In genomic region chr9:134364391-134365114, GRCh38 we compare ENCODE assay signal across 1 cellular context.
TF ChIP-seq lines count a peak whose summit lies in the region.

No MANE protein-coding gene starts in this region.

TF ChIP-seq in GM12878, 131 proteins besides CTCF, POLR2A, EP300 and RAD21:
- TF ChIP-seq CBX5 (IDR thresholded peaks at IDR 0.05; ENCODE audit: low read depth) (no peak), RCOR1 (conservative IDR thresholded peaks at IDR 0.05; ENCODE audit: low read depth, low read length) (no peak), IRF4 (IDR thresholded peaks at IDR 0.05; ENCODE audit: low read depth, low read length) (no peak), SMC3 (IDR thresholded peaks at IDR 0.05; ENCODE audit: borderline replicate concordance, low read length) (peak; percentile 56; the same call in 1 of the 2 replicates), KAT2A (conservative IDR thresholded peaks at IDR 0.05; ENCODE audit: control insufficient read depth, low read depth, low read length) (no peak), REST (IDR thresholded peaks at IDR 0.05; ENCODE audit: low read depth, low read length) (no peak), ESRRA (IDR thresholded peaks at IDR 0.05; ENCODE audit: low read length) (no peak), CBFB (IDR thresholded peaks at IDR 0.05; ENCODE audit: low read depth) (no peak)
